8 cellular contexts compared by ENCODE assay signal in the genomic region with DNA sequence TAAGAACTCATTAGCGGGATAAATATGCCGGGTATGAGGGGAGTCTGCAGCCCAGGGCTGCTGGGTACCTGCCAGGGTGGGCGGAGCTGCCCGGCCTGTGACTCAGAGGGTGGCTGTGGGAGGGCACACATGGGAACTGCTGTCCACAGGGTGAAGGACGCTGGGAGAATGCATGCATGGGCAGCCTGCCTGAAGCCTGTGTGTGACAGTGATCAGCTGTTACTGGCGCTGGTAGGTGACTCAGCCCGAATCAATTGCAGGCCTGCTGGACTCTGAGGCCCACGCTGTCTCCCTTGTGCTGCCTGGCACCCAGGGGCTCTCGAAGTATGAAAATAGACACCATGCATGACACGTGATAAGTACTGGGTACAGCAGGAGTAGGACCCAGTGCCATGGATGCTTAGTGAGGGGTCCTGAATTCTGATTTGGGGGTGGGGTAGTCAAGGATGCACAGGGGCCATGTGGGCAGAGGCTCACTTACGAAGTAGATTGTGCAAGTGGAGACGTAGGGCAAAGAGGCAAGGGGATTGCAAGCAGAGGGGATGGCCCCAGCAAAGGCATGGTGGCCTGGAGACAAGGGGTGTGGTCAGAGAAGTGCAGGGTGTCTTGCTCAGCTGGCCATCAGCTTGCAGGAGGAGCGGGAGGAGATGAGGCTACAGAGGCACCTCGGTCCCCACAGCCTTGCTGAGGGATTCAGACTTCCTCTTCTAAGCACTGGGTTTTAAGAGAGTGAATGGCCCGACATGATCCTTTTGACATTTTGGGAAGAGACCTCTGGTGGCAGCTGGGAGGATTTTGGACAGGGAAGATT. TPM values are rescaled to one million over a fixed set of nuclear protein-coding genes. Genes with fewer than 3 reads are reported as not detected.
A peak's percentile ranks its signal among the peaks of the same experiment; 100 is the strongest.
DNase-seq lines count a peak whose midpoint lies in the region; ATAC-seq, FAIRE-seq and TF ChIP-seq lines count a peak whose summit lies in the region.

No MANE protein-coding gene starts in this region.

- H2AFZ ChIP-seq in HepG2 (ENCODE audit: low read length) = no peak overlapping the region

- POLR2A ChIA-PET in HepG2 (lab: Yijun Ruan, JAX) = no interaction called here

- peak; percentile 97 for DNase-seq in GM04504 (ENCODE audit: low read depth)
- DNase-seq in NCI-H748 treated with DMSO at 0.1 percent for 48 hours (lab: John Stamatoyannopoulos, UW) = peak; percentile 2
- DNase-seq in choroid plexus epithelial cell (ENCODE audit: low read depth) = peak; percentile 87
- DNase-seq in HepG2 (ENCODE audit: low spot score) = peak; percentile 91
- peak; percentile 72 to 94 for DNase-seq in upper lobe of left lung
- no peak for DNase-seq in DMS114 treated with DMSO at 0.1 percent for 48 hours (lab: John Stamatoyannopoulos, UW; ENCODE audit: unreplicated experiment)

- FAIRE-seq in HepG2 (lab: Jason Lieb, UNC) = peak; percentile 42

- H3K79me2 ChIP-seq in HepG2 (ENCODE audit: insufficient read depth, low read length) = no peaks in the 10 kb centered on the region

- H3K27me3 ChIP-seq in HepG2 (ENCODE audit: control insufficient read depth in 1 of 2, insufficient read depth in 2 of 2, low read length in 2 of 2) (peaks cover 2 to 21% of the 10 kb centered on the region in 2 experiments; a peak in 3 of 5 replicates), upper lobe of left lung (no peaks in the 10 kb centered on the region)

- peak; percentile 98 for ATAC-seq in HepG2
- peak; percentile 76 to 83 for ATAC-seq in upper lobe of left lung (ENCODE audit: low FRiP score in 2 of 2)
- no peak for ATAC-seq in GM19452 (IDR thresholded peaks at IDR 0.05; ENCODE audit: unreplicated experiment)
- no peak for ATAC-seq in GM18870 (IDR thresholded peaks at IDR 0.05; ENCODE audit: unreplicated experiment)

- H3K9ac ChIP-seq in HepG2 (ENCODE audit: insufficient read depth, low read depth, low read length) = no peak overlapping the region

- in situ Hi-C loops in HepG2 (cut with HindIII; ENCODE audit: extremely low pct_ligation_motif_present, low pct_unique_long_range_greater_than_20kb) = no loop called here

- TF ChIP-seq RAD21 in HepG2 (CRISPR knock-in tag; IDR thresholded peaks at IDR 0.05) = peak; percentile 20; the same call in 1 of the 2 replicates

- H3K9me3 ChIP-seq in HepG2 (ENCODE audit: low read length) = no peaks in the 10 kb centered on the region
- no peaks in the 10 kb centered on the region for H3K9me3 ChIP-seq in upper lobe of left lung

- CTCF ChIA-PET in HepG2 (lab: Yijun Ruan, JAX; ENCODE audit: low intra/inter-chr PET ratio, low total read pairs) = no interaction called here

- no peaks in the 10 kb centered on the region for H4K20me1 ChIP-seq in HepG2 (ENCODE audit: insufficient read depth, low read length)

- TF ChIP-seq POLR2A in HepG2 (IDR thresholded peaks at IDR 0.05; ENCODE audit: insufficient read depth in 1 of 2, low read depth in 2 of 2, low read length in 2 of 2) = no peak
- TF ChIP-seq POLR2A in upper lobe of left lung (IDR thresholded peaks at IDR 0.05) = no peak

- H3K27ac ChIP-seq in HepG2 (ENCODE audit: extremely low read length, insufficient read depth, low read length) (no peak overlapping the region), upper lobe of left lung (peak overlapping the region; percentile 46 to 69 (median 61))

- TF ChIP-seq EP300 in HepG2 (IDR thresholded peaks at IDR 0.05; ENCODE audit: low read depth in 2 of 2, low read length in 2 of 2) (peak; percentile 37 to 46; a peak in 2 of 4 replicates), HepG2 (CRISPR knock-in tag; IDR thresholded peaks at IDR 0.05; ENCODE audit: borderline replicate concordance) (peak; percentile 35; the same call in 1 of the 2 replicates), upper lobe of left lung (IDR thresholded peaks at IDR 0.05) (no peak)

- H3K4me1 ChIP-seq in HepG2 (ENCODE audit: insufficient read depth, low read length) (peaks cover 20% of the 10 kb centered on the region), upper lobe of left lung (peaks cover 0 to 14% (median 9%) of the 10 kb centered on the region in 4 donors)

- TF ChIP-seq CTCF in choroid plexus epithelial cell (conservative IDR thresholded peaks at IDR 0.05; ENCODE audit: low read depth, low read length) (no peak), HepG2 (CRISPR knock-in tag; IDR thresholded peaks at IDR 0.05) (peak; percentile 3; the same call in 1 of the 2 replicates), upper lobe of left lung (IDR thresholded peaks at IDR 0.05) (no peak)

- intact Hi-C loops in HepG2 (cut with micrococcal nuclease; ENCODE audit: unreplicated experiment) = no loop called here

- H3K4me2 ChIP-seq in HepG2 (ENCODE audit: low read depth, low read length) = peak overlapping the region; percentile 43

- no peaks in the 10 kb centered on the region for H3K36me3 ChIP-seq in HepG2 (replicated peaks in 1 of 2; ENCODE audit: control insufficient read depth in 1 of 2, insufficient read depth in 2 of 2, low read length in 2 of 2)
- H3K36me3 ChIP-seq in upper lobe of left lung = no peaks in the 10 kb centered on the region

- WGBS in HepG2 (ENCODE audit: low lambda C conversion rate) = 9% methylated on average over 15 of the region's 15 CpGs
- 43 to 54% methylated on average over 14 to 15 of the region's 15 CpGs for whole genome bisulfite sequencing in upper lobe of left lung, 2 donors

- H3K4me3 ChIP-seq in choroid plexus epithelial cell (ENCODE audit: low read depth, low read length) (no peak overlapping the region), HepG2 (replicated peaks in 1 of 3; ENCODE audit: insufficient read depth in 1 of 3, low read depth in 2 of 3, low read length in 3 of 3) (no peak overlapping the region), upper lobe of left lung (no peak overlapping the region)

- no TSS peak for BruUV-seq in HepG2 (replicated peaks; lab: Mats Ljungman, UMichigan)

TF ChIP-seq in HepG2, 621 proteins besides CTCF, POLR2A, EP300 and RAD21 (continues in another document):
- TF ChIP-seq, protein P1, sequence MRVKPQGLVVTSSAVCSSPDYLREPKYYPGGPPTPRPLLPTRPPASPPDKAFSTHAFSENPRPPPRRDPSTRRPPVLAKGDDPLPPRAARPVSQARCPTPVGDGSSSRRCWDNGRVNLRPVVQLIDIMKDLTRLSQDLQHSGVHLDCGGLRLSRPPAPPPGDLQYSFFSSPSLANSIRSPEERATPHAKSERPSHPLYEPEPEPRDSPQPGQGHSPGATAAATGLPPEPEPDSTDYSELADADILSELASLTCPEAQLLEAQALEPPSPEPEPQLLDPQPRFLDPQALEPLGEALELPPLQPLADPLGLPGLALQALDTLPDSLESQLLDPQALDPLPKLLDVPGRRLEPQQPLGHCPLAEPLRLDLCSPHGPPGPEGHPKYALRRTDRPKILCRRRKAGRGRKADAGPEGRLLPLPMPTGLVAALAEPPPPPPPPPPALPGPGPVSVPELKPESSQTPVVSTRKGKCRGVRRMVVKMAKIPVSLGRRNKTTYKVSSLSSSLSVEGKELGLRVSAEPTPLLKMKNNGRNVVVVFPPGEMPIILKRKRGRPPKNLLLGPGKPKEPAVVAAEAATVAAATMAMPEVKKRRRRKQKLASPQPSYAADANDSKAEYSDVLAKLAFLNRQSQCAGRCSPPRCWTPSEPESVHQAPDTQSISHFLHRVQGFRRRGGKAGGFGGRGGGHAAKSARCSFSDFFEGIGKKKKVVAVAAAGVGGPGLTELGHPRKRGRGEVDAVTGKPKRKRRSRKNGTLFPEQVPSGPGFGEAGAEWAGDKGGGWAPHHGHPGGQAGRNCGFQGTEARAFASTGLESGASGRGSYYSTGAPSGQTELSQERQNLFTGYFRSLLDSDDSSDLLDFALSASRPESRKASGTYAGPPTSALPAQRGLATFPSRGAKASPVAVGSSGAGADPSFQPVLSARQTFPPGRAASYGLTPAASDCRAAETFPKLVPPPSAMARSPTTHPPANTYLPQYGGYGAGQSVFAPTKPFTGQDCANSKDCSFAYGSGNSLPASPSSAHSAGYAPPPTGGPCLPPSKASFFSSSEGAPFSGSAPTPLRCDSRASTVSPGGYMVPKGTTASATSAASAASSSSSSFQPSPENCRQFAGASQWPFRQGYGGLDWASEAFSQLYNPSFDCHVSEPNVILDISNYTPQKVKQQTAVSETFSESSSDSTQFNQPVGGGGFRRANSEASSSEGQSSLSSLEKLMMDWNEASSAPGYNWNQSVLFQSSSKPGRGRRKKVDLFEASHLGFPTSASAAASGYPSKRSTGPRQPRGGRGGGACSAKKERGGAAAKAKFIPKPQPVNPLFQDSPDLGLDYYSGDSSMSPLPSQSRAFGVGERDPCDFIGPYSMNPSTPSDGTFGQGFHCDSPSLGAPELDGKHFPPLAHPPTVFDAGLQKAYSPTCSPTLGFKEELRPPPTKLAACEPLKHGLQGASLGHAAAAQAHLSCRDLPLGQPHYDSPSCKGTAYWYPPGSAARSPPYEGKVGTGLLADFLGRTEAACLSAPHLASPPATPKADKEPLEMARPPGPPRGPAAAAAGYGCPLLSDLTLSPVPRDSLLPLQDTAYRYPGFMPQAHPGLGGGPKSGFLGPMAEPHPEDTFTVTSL (CRISPR knock-in tag; IDR thresholded peaks at IDR 0.05; ENCODE audit: borderline replicate concordance) = peak; percentile 74; the same call in 1 of the 2 replicates

RNA-seq across cellular contexts. Expression of a gene that starts 36.5 kb away (rescaled TPM):
- 0.04 TPM in 1 of 2 replicates, not detected in the other for total RNA-seq in HepG2 (2016; rRNA removed; fragmentation: Illumina TruSeq; extraction: Trizol)
- total RNA-seq in HepG2 (2016; cell fraction: cytosol; rRNA removed; fragmentation: Illumina TruSeq; extraction: Trizol; ENCODE audit: low read depth) = not detected in 2 replicates
- not detected in 2 replicates for total RNA-seq in HepG2 (2016; cell fraction: insoluble cytoplasmic fraction; rRNA removed; fragmentation: Illumina TruSeq; extraction: Trizol)
- total RNA-seq in HepG2 (2016; cell fraction: membrane; rRNA removed; fragmentation: Illumina TruSeq; extraction: Trizol) = 0.19 and 0.24 TPM in 2 replicates
- total RNA-seq in HepG2 (2016; cell fraction: nucleus; rRNA removed; fragmentation: Illumina TruSeq; extraction: Trizol) = 0.12 TPM in 1 of 2 replicates, not detected in the other
- polyA plus RNA-seq in HepG2 (2011; rRNA removed) = 0.01 and 0.07 TPM in 2 replicates
- polyA plus RNA-seq in HepG2 (2011; cell fraction: cytosol; rRNA removed) = 0.03 TPM in 1 of 2 replicates, not detected in the other
- polyA plus RNA-seq in HepG2 (2011; cell fraction: nucleus; rRNA removed) = 0.09 TPM in 1 of 2 replicates, not detected in the other
- polyA plus RNA-seq in HepG2 (2012) = 0.04 and 0.05 TPM in 2 replicates
- 0.02 TPM in 1 of 2 replicates, not detected in the other for polyA plus RNA-seq in HepG2 (2016; cell fraction: cytosol; fragmentation: Illumina TruSeq; extraction: Trizol; ENCODE audit: low read depth)
- not detected in 2 replicates for polyA plus RNA-seq in HepG2 (2016; cell fraction: insoluble cytoplasmic fraction; fragmentation: Illumina TruSeq; extraction: Trizol; ENCODE audit: low read depth)
- 0.10 TPM in 1 of 2 replicates, not detected in the other for polyA plus RNA-seq in HepG2 (2016; cell fraction: membrane; fragmentation: Illumina TruSeq; extraction: Trizol; ENCODE audit: low read depth)
- polyA plus RNA-seq in HepG2 (2016; cell fraction: nucleus; fragmentation: Illumina TruSeq; extraction: Trizol; ENCODE audit: insufficient read depth, low read depth) = not detected in 2 replicates
- 0.64 TPM in 1 of 2 replicates, not detected in the other for polyA minus RNA-seq in HepG2 (2011; rRNA and poly(A)+ RNA removed; ENCODE audit: low replicate concordance)
- polyA minus RNA-seq in HepG2 (2011; cell fraction: cytosol; rRNA and poly(A)+ RNA removed) = not detected in 2 replicates
- not detected in 2 replicates for polyA minus RNA-seq in HepG2 (2011; cell fraction: nucleus; rRNA and poly(A)+ RNA removed)
- total RNA-seq in upper lobe of left lung = 1 to 10 TPM in 3 of 6 donors, under 1 TPM in 3; 0.30 to 8.4 (median 0.78) TPM

Comparison
In these comparisons a context has a peak if more than half of its experiments do, and no peak if none do; other contexts are left out.
1. ATAC-seq: peak in HepG2 (single experiment) and upper lobe of left lung (2 of 2); none in GM19452 (single experiment) and GM18870 (single experiment).